8 cellular contexts compared by ENCODE assay signal in genomic region chr10:43407576-43408330, GRCh38. TPM values are rescaled to one million over a fixed set of nuclear protein-coding genes. Genes with fewer than 3 reads are reported as not detected.
A peak's percentile ranks its signal among the peaks of the same experiment; 100 is the strongest.
DNase-seq lines count a peak whose midpoint lies in the region; ATAC-seq and TF ChIP-seq lines count a peak whose summit lies in the region.

No MANE protein-coding gene starts in this region.

- peak; percentile 37 for TF ChIP-seq CTCF in foreskin fibroblast (IDR thresholded peaks at IDR 0.05; ENCODE audit: low read depth, low read length)

- H3K79me1 ChIP-seq in neuronal stem cell (ENCODE audit: low read depth, low read length), result peaks cover 6% of the 10 kb centered on the region

- no peak overlapping the region for H4K8ac ChIP-seq in neuronal stem cell (ENCODE audit: low read depth, low read length)

- H3K27ac Mint-ChIP-seq in IgD-negative memory B cell, result peak overlapping the region; percentile 99 to 100 (median 100)

- H3K27me3 ChIP-seq in neuronal stem cell (ENCODE audit: control insufficient read depth in 3 of 3, insufficient read depth in 3 of 3, low read depth in 1 of 3, low read length in 3 of 3), result no peaks in the 10 kb centered on the region
- H3K27me3 ChIP-seq in subcutaneous abdominal adipose tissue (ENCODE audit: control insufficient read depth in 5 of 5, insufficient read depth in 4 of 5, low read length in 5 of 5), result no peaks in the 10 kb centered on the region

- H3K4ac ChIP-seq in neuronal stem cell (ENCODE audit: low read length), result no peak overlapping the region

- H4K91ac ChIP-seq in neuronal stem cell (ENCODE audit: low read depth, low read length, poor library complexity), result no peak overlapping the region

- H3K36me3 Mint-ChIP-seq in IgD-negative memory B cell, result peaks cover 4% of the 10 kb centered on the region

- peak; percentile 79 for TF ChIP-seq POLR2A in Raji (IDR thresholded peaks at IDR 0.05; ENCODE audit: insufficient read depth, low read depth, low read length)

- peak overlapping the region; percentile 98 to 100 (median 100) for H3K4me3 Mint-ChIP-seq in IgD-negative memory B cell

- H2BK120ac ChIP-seq in neuronal stem cell (ENCODE audit: low read depth, low read length), result peak overlapping the region; percentile 8

- WGBS in neuronal stem cell (ENCODE audit: extremely low coverage in 2 of 2, insufficient read length in 2 of 2, insufficient replicate concordance in 1 of 2), 2 donors, result no CpG with 5 or more reads among the region's 56 CpGs

- peaks cover 18 to 32% (median 29%) of the 10 kb centered on the region in 3 donors for H3K4me1 Mint-ChIP-seq in IgD-negative memory B cell

- H3K27ac ChIP-seq in neuronal stem cell (replicated peaks; ENCODE audit: low read length) (peak overlapping the region; percentile 46), subcutaneous abdominal adipose tissue (ENCODE audit: low read depth, low read length) (peak overlapping the region; percentile 99)

- H3K18ac ChIP-seq in neuronal stem cell (ENCODE audit: low read length), result peak overlapping the region; percentile 91

- peak overlapping the region; percentile 73 for H3K23ac ChIP-seq in neuronal stem cell (ENCODE audit: low read depth, low read length, poor library complexity)

- H3K36me3 ChIP-seq in neuronal stem cell (replicated peaks in 1 of 2; ENCODE audit: control insufficient read depth in 2 of 2, insufficient read depth in 2 of 2, low read length in 2 of 2), result peaks cover 2 to 31% of the 10 kb centered on the region in 2 donors
- H3K36me3 ChIP-seq in subcutaneous abdominal adipose tissue (ENCODE audit: control insufficient read depth in 5 of 5, insufficient read depth in 5 of 5, low read length in 5 of 5), result peaks cover 0 to 3% (median 0%) of the 10 kb centered on the region in 5 donors

- no peak overlapping the region for H2BK12ac ChIP-seq in neuronal stem cell (ENCODE audit: low read length)

- H3K4me2 ChIP-seq in neuronal stem cell (ENCODE audit: insufficient read depth, low read length, poor library complexity, severe bottlenecking), result peak overlapping the region; percentile 89

- H3K9ac ChIP-seq in neuronal stem cell (ENCODE audit: low read depth, low read length, poor library complexity) (peak overlapping the region; percentile 92), subcutaneous abdominal adipose tissue (ENCODE audit: low read length in 5 of 5) (peak overlapping the region; percentile 77 to 99 (median 96))

- H2BK15ac ChIP-seq in neuronal stem cell (ENCODE audit: low read length), result no peak overlapping the region

- H2AK5ac ChIP-seq in neuronal stem cell (ENCODE audit: low read depth, low read length), result peak overlapping the region; percentile 56

- peak overlapping the region; percentile 97 for H2BK5ac ChIP-seq in neuronal stem cell (ENCODE audit: low read length)

- ATAC-seq in GM21576 (IDR thresholded peaks at IDR 0.05; ENCODE audit: unreplicated experiment), result peak; percentile 44

- peak; percentile 91 for DNase-seq in EH (ENCODE audit: low read depth)
- DNase-seq in activated gamma-delta T cell treated with Interleukin-2 at 50 U/mL for 16 hours, result peak; percentile 76
- peak; percentile 90 to 96 for DNase-seq in foreskin fibroblast
- DNase-seq in neuronal stem cell (ENCODE audit: low spot score), result peak; percentile 63

- H3K4me1 ChIP-seq in neuronal stem cell (ENCODE audit: control insufficient read depth in 2 of 2, insufficient read depth in 1 of 2, low read depth in 1 of 2, low read length in 2 of 2) (peaks cover 5 to 10% of the 10 kb centered on the region in 2 donors), subcutaneous abdominal adipose tissue (ENCODE audit: control insufficient read depth in 5 of 5, insufficient read depth in 5 of 5, low read length in 5 of 5) (peaks cover 3 to 57% (median 37%) of the 10 kb centered on the region in 5 donors)

- no peaks in the 10 kb centered on the region for H3K27me3 Mint-ChIP-seq in IgD-negative memory B cell

- peaks cover 0 to 23% of the 10 kb centered on the region in 2 donors for H3K9me3 ChIP-seq in neuronal stem cell (replicated peaks in 1 of 2; ENCODE audit: control insufficient read depth in 2 of 2, insufficient read depth in 1 of 2, low read depth in 1 of 2, low read length in 2 of 2)
- no peaks in the 10 kb centered on the region for H3K9me3 ChIP-seq in subcutaneous abdominal adipose tissue (ENCODE audit: control insufficient read depth in 5 of 5, low read length in 5 of 5)

- no peaks in the 10 kb centered on the region for H3K9me3 Mint-ChIP-seq in IgD-negative memory B cell

- H2AFZ ChIP-seq in neuronal stem cell (ENCODE audit: low read length), result peak overlapping the region; percentile 99

- peak overlapping the region; percentile 38 for H3K14ac ChIP-seq in neuronal stem cell (ENCODE audit: low read length)

- H3K4me3 ChIP-seq in foreskin fibroblast (ENCODE audit: low read depth in 1 of 2, low read length in 2 of 2), result peak overlapping the region; percentile 85 to 92
- H3K4me3 ChIP-seq in neuronal stem cell (ENCODE audit: low read length in 2 of 2), result peak overlapping the region; percentile 84 to 93
- peak overlapping the region; percentile 68 to 86 (median 78) for H3K4me3 ChIP-seq in subcutaneous abdominal adipose tissue (ENCODE audit: low read depth in 1 of 5, low read length in 5 of 5)

RNA-seq across cellular contexts. Expression of gene HNRNPF, which starts 1.2 kb away (rescaled TPM):
- polyA plus RNA-seq in IgD-negative memory B cell, result 242 TPM
- polyA plus RNA-seq in neuronal stem cell (2013, experiment 1 of 2), result 114 TPM
- polyA plus RNA-seq in neuronal stem cell (2013, experiment 2 of 2), result 114 TPM

RNA-seq across cellular contexts. Expression of gene ZNF487, which starts 29.2 kb away (rescaled TPM):
- 6.1 TPM for polyA plus RNA-seq in IgD-negative memory B cell
- polyA plus RNA-seq in neuronal stem cell (2013, experiment 1 of 2), result 3.7 TPM
- 3.3 TPM for polyA plus RNA-seq in neuronal stem cell (2013, experiment 2 of 2)

RNA-seq across cellular contexts. Expression of gene FXYD4, which starts 36.3 kb away (rescaled TPM):
- polyA plus RNA-seq in IgD-negative memory B cell, result not detected
- polyA plus RNA-seq in neuronal stem cell (2013, experiment 1 of 2), result not detected
- not detected for polyA plus RNA-seq in neuronal stem cell (2013, experiment 2 of 2)

Comparison
In these comparisons a context has a peak if more than half of its experiments do, and no peak if none do; other contexts are left out.
1. Peak in every context shown above with its lines: DNase-seq, ATAC-seq, H3K4me3 ChIP-seq and H3K27ac ChIP-seq.